ENCODE assay signal across 12 cellular contexts in the genomic region with DNA sequence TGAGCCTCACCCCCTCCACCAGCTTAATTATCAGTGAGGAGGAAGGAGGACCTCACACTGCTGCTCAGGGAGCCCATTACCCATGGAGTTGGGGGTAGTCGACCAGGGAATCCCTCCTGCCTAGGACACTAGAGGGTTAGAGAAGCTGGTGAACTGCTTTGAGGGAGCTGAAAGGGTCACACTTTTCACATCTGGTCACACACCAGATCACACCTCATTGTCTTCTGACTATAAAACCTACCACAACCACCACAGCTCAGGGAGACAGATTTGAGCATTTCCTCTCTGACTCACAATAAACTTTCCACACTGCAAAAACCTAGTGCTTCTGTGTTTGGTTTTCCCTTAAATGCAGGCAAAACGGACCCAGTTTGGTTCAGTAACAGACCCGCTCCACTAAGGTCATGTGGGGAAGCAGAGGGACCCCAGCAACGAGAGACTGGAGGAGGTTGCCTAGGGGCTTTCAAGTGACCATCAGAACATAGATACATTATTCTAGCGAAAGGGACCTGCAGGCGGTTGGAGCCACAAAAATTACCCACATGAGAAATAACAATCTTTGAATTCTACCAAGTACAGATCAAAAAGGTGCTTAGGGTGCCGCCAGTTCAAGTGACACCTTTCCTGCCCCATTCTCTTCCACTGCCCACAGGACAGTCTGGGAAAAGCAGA.
A peak's percentile ranks its signal among the peaks of the same experiment; 100 is the strongest.
DNase-seq lines count a peak whose midpoint lies in the region; ATAC-seq, FAIRE-seq and TF ChIP-seq lines count a peak whose summit lies in the region.
"Had no signal": no experiment of that assay in that cellular context is flagged by ENCODE, and none has a peak within 500 bp of the region (broad histone marks: within the 10 kb centered on the region; RNA-seq: fewer than 3 reads in every experiment).

No MANE protein-coding gene starts in this region.

- H3K27ac ChIP-seq in endothelial cell of umbilical vein (ENCODE audit: insufficient read depth, low read depth, low read length) (no peak overlapping the region), caudate nucleus (ENCODE audit: low read depth, low read length) (no peak overlapping the region), heart left ventricle (peak overlapping the region in 4 of 12 donors; percentile 12 to 25 (median 18))

- intact Hi-C loops in endothelial cell of umbilical vein (cut with micrococcal nuclease): no loop called here
- intact Hi-C loops in cardiac septum (cut with DNase I): loop anchor here (10.0 kb wide), 1 partner anchor 148 kb away; a partner anchor contains a TSS
- intact Hi-C loops in heart left ventricle (cut with DNase I): loop anchor here in 1 of 10 donors (10.0 kb wide), 1 partner anchor 148 kb away; a partner anchor contains a TSS

- no peaks in the 10 kb centered on the region for H3K4me1 ChIP-seq in endothelial cell of umbilical vein (ENCODE audit: control insufficient read depth, extremely low read depth, insufficient read depth, low read length)
- peaks cover 0 to 19% (median 0%) of the 10 kb centered on the region in 12 donors for H3K4me1 ChIP-seq in heart left ventricle

- H3K9ac ChIP-seq in endothelial cell of umbilical vein (replicated peaks; ENCODE audit: extremely low read depth, insufficient read depth, low read length): no peak overlapping the region

- CTCF ChIA-PET in endothelial cell of umbilical vein (lab: Charles Lee): interaction anchor here (0.5 kb wide), 1 partner anchor 568 kb away, joined by 3 read pairs; no protein-coding TSS in a partner anchor

- no peaks in the 10 kb centered on the region for H3K36me3 ChIP-seq in endothelial cell of umbilical vein (ENCODE audit: control insufficient read depth in 2 of 2, extremely low read depth in 1 of 2, insufficient read depth in 2 of 2, low read length in 2 of 2)
- H3K36me3 ChIP-seq in heart left ventricle: no peaks in the 10 kb centered on the region

- no peak overlapping the region for H2AFZ ChIP-seq in endothelial cell of umbilical vein (ENCODE audit: low read depth, low read length)

- dilution Hi-C loops in endothelial cell of umbilical vein (cut with MboI; ENCODE audit: extremely low pct_ligation_motif_present, low sequenced_read_pairs): no loop called here

- TF ChIP-seq CTCF in endothelial cell of umbilical vein (IDR thresholded peaks at IDR 0.05; ENCODE audit: extremely low read depth in 1 of 2, insufficient read depth in 1 of 2, low read depth in 1 of 2, low read length in 2 of 2) (no peak), heart left ventricle (IDR thresholded peaks at IDR 0.05) (no peak)

- DNase-seq in endothelial cell of umbilical vein (ENCODE audit: low read depth, low spot score): peak; percentile 7
- no peak for DNase-seq in NCI-H82 (lab: John Stamatoyannopoulos, UW)
- no peak for DNase-seq in cardiac septum (ENCODE audit: low spot score)
- no peak for DNase-seq in caudate nucleus (lab: John Stamatoyannopoulos, UW)
- DNase-seq in heart left ventricle: no peak
- DNase-seq: activated CD4-positive, CD25-positive, alpha-beta regulatory T cell treated with anti-CD3 and anti-CD28 coated beads, Interleukin-2, amount 50 U/mL, for 72 hours; CD4-positive, alpha-beta memory T cell; NCI-H526 had no signal

- TF ChIP-seq POLR2A in endothelial cell of umbilical vein (IDR thresholded peaks at IDR 0.05; ENCODE audit: low read depth, low read length) (no peak), heart left ventricle (IDR thresholded peaks at IDR 0.05) (no peak)

- ATAC-seq in GM18498 (IDR thresholded peaks at IDR 0.05; ENCODE audit: unreplicated experiment) (peak; percentile 65), GM21381 (IDR thresholded peaks at IDR 0.05; ENCODE audit: unreplicated experiment) (peak; percentile 76), HG03139 (IDR thresholded peaks at IDR 0.05; ENCODE audit: unreplicated experiment) (peak; percentile 70), heart left ventricle (no peak)
- ATAC-seq: stimulated activated memory B cell treated with anti-CD40 and anti-IgM and Interleukin-4, amounts not matched to agents 10 μg/mL and 1 μg/mL and 100 μg/mL, for 72 hours had no signal

- POLR2A ChIA-PET in endothelial cell of umbilical vein (lab: Charles Lee): no interaction called here

- H3K27me3 ChIP-seq in endothelial cell of umbilical vein (ENCODE audit: control insufficient read depth in 2 of 2, insufficient read depth in 2 of 2, low read length in 2 of 2) (peaks cover 4 to 19% of the 10 kb centered on the region in 2 experiments), heart left ventricle (no peaks in the 10 kb centered on the region)

- H3K9me3 ChIP-seq in endothelial cell of umbilical vein (replicated peaks; ENCODE audit: control insufficient read depth, insufficient read depth, low read length): no peaks in the 10 kb centered on the region
- no peaks in the 10 kb centered on the region for H3K9me3 ChIP-seq in heart left ventricle

- no peak overlapping the region for H3K4me3 ChIP-seq in endothelial cell of umbilical vein (replicated peaks in 1 of 3; ENCODE audit: insufficient read depth in 1 of 3, low read depth in 1 of 3, low read length in 3 of 3)
- H3K4me3 ChIP-seq in heart left ventricle: no peak overlapping the region

- no peaks in the 10 kb centered on the region for H3K79me2 ChIP-seq in endothelial cell of umbilical vein (ENCODE audit: control insufficient read depth, insufficient read depth, low read length)

- peak; percentile 67 for FAIRE-seq in endothelial cell of umbilical vein (lab: Jason Lieb, UNC)

- BruUV-seq in endothelial cell of umbilical vein (replicated peaks; lab: Mats Ljungman, UMichigan): no TSS peak

- H3K9me1 ChIP-seq in endothelial cell of umbilical vein (replicated peaks; ENCODE audit: control insufficient read depth, extremely low read depth, insufficient read depth, low read length): no peaks in the 10 kb centered on the region

- H3K4me2 ChIP-seq in endothelial cell of umbilical vein (ENCODE audit: insufficient read depth, low read length): no peak overlapping the region

- 55 to 62% (median 56%) methylated on average over 7 of the region's 7 CpGs for WGBS in heart left ventricle, 4 donors

- no peaks in the 10 kb centered on the region for H4K20me1 ChIP-seq in endothelial cell of umbilical vein (replicated peaks; ENCODE audit: control insufficient read depth, extremely low read depth, insufficient read depth, low read length)

TF ChIP-seq in endothelial cell of umbilical vein, 7 proteins besides CTCF, POLR2A, EP300 and RAD21:
- TF ChIP-seq EZH2 (IDR thresholded peaks at IDR 0.05; ENCODE audit: borderline replicate concordance, low read depth, low read length, severe bottlenecking): no peak
- TF ChIP-seq GATA2 (IDR thresholded peaks at IDR 0.05; ENCODE audit: insufficient read depth, insufficient read length, low read depth, low read length): no peak
- no peak for TF ChIP-seq JUN (IDR thresholded peaks at IDR 0.05; ENCODE audit: borderline replicate concordance, insufficient read depth, insufficient read length, low read depth)
- TF ChIP-seq, protein P1, sequence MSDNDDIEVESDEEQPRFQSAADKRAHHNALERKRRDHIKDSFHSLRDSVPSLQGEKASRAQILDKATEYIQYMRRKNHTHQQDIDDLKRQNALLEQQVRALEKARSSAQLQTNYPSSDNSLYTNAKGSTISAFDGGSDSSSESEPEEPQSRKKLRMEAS (IDR thresholded peaks at IDR 0.05; ENCODE audit: insufficient read depth, insufficient read length): no peak
- TF ChIP-seq MYC (IDR thresholded peaks at IDR 0.05; ENCODE audit: low read depth, low read length): no peak
- TF ChIP-seq POLR2AphosphoS5 (IDR thresholded peaks at IDR 0.05; ENCODE audit: insufficient read depth, low read depth, low read length): no peak
- no peak for TF ChIP-seq FOS (IDR thresholded peaks at IDR 0.05; ENCODE audit: borderline replicate concordance, insufficient read depth, low read length)

Comparison
In these comparisons a context has a peak if more than half of its experiments do, and no peak if none do; other contexts are left out.
1. ATAC-seq: peak in GM18498 (single experiment), GM21381 (single experiment) and HG03139 (single experiment); none in heart left ventricle (0 of 4).